Comparison of ENCODE assay signal across 8 cellular contexts in genomic region chr1:54474500-54475235, GRCh38.
DNase-seq lines count a peak whose midpoint lies in the region; ATAC-seq and TF ChIP-seq lines count a peak whose summit lies in the region.

No MANE protein-coding gene starts in this region.

- H3K9me3 ChIP-seq in lower lobe of right lung (no peaks in the 10 kb centered on the region), tibial artery (no peaks in the 10 kb centered on the region), PC-9 (ENCODE audit: insufficient read depth, low read depth) (no peaks in the 10 kb centered on the region)

- DNase-seq in activated CD4-positive, alpha-beta T cell treated with anti-CD3 and anti-CD28 coated beads for 36 hours, result peak; percentile 57
- DNase-seq in activated CD4-positive, alpha-beta T cell treated with anti-CD3 and anti-CD28 coated beads for 1 hour, result no peak
- DNase-seq in activated naive CD8-positive, alpha-beta T cell treated with anti-CD3 and anti-CD28 coated beads, Interleukin-2, amount 10 ng/mL, durations not matched to agents 7 days and 5 days, result peak; percentile 63
- no peak for DNase-seq in lower lobe of right lung
- DNase-seq in tibial artery, result no peak
- no peak for DNase-seq in PC-9
- no peak for DNase-seq in brain microvascular endothelial cell
- no peak for DNase-seq in dedifferentiated amniotic fluid mesenchymal stem cell (ENCODE audit: extremely low spot score)

- intact Hi-C loops in activated CD4-positive, alpha-beta T cell treated with anti-CD3 and anti-CD28 coated beads for 36 hours (cut with DNase I, micrococcal nuclease), result no loop called here
- intact Hi-C loops in lower lobe of right lung (cut with DNase I) (no loop called here), tibial artery (cut with DNase I; ENCODE audit: low total_unique reads) (no loop called here), PC-9 (cut with micrococcal nuclease; ENCODE audit: unreplicated experiment) (no loop called here)

- ATAC-seq in activated CD4-positive, alpha-beta T cell treated with anti-CD3 and anti-CD28 coated beads for 36 hours, result peak; percentile 59
- peak; percentile 59 for ATAC-seq in activated naive CD8-positive, alpha-beta T cell treated with anti-CD3 and anti-CD28 coated beads, Interleukin-2, amount 10 ng/mL, durations not matched to agents 7 days and 5 days (ENCODE audit: low read depth)
- ATAC-seq in lower lobe of right lung, result peak; percentile 53 to 56

- H3K4me2 ChIP-seq in PC-9, result no peak overlapping the region

- H4K20me1 ChIP-seq in PC-9 (ENCODE audit: insufficient read depth), result no peaks in the 10 kb centered on the region

- H3K4me3 ChIP-seq in lower lobe of right lung, result peak overlapping the region; percentile 35
- peak overlapping the region; percentile 16 to 49 for H3K4me3 ChIP-seq in tibial artery
- H3K4me3 ChIP-seq in PC-9, result no peak overlapping the region
- H3K4me3 ChIP-seq in brain microvascular endothelial cell (ENCODE audit: low read depth, low read length), result no peak overlapping the region

- H3K36me3 ChIP-seq in lower lobe of right lung, result no peaks in the 10 kb centered on the region
- H3K36me3 ChIP-seq in tibial artery, result no peaks in the 10 kb centered on the region
- H3K36me3 ChIP-seq in PC-9 (ENCODE audit: low read depth), result no peaks in the 10 kb centered on the region
- H3K36me3 ChIP-seq in brain microvascular endothelial cell (replicated peaks), result no peaks in the 10 kb centered on the region

- no peaks in the 10 kb centered on the region for H3K79me2 ChIP-seq in PC-9 (ENCODE audit: low read depth)

- H3K27me3 ChIP-seq in lower lobe of right lung (ENCODE audit: low read depth), result peaks cover 27% of the 10 kb centered on the region
- peaks cover 0 to 32% of the 10 kb centered on the region in 2 donors for H3K27me3 ChIP-seq in tibial artery
- H3K27me3 ChIP-seq in PC-9 (ENCODE audit: insufficient read depth, low read depth), result 0 out of 2 replicates have a peak, but pooled peaks cover 3% of the 10 kb centered on the region
- peaks cover 24% of the 10 kb centered on the region for H3K27me3 ChIP-seq in brain microvascular endothelial cell (replicated peaks)

- in situ Hi-C loops in brain microvascular endothelial cell (cut with HindIII; ENCODE audit: low pct_ligation_motif_present, low sequenced_read_pairs), result loop anchor here (25.0 kb wide), 1 partner anchor 187 kb away; no protein-coding TSS in a partner anchor

- H3K4me1 Mint-ChIP-seq in activated CD4-positive, alpha-beta T cell treated with anti-CD3 and anti-CD28 coated beads for 36 hours, result peaks cover 44% of the 10 kb centered on the region
- peaks cover 41% of the 10 kb centered on the region for H3K4me1 Mint-ChIP-seq in activated naive CD8-positive, alpha-beta T cell treated with anti-CD3 and anti-CD28 coated beads, Interleukin-2, amount 10 ng/mL, durations not matched to agents 7 days and 5 days

- TF ChIP-seq CTCF in lower lobe of right lung (IDR thresholded peaks at IDR 0.05) (no peak), tibial artery (IDR thresholded peaks at IDR 0.05) (no peak), PC-9 (conservative IDR thresholded peaks at IDR 0.05) (no peak), brain microvascular endothelial cell (IDR thresholded peaks at IDR 0.05; ENCODE audit: low read depth, low read length, missing control alignments) (no peak)

- H3K4me1 ChIP-seq in lower lobe of right lung (peaks cover 12% of the 10 kb centered on the region), tibial artery (peaks cover 0 to 18% (median 18%) of the 10 kb centered on the region in 4 donors), PC-9 (replicated peaks; ENCODE audit: insufficient read depth) (no peaks in the 10 kb centered on the region)

- POLR2A ChIA-PET in activated CD4-positive, alpha-beta T cell treated with anti-CD3 and anti-CD28 coated beads for 36 hours (lab: Charles Lee), result no interaction called here
- POLR2A ChIA-PET in activated naive CD8-positive, alpha-beta T cell treated with anti-CD3 and anti-CD28 coated beads, Interleukin-2, amount 10 ng/mL, durations not matched to agents 7 days and 5 days (lab: Charles Lee), result interaction anchor here (0.6 to 3.5 kb wide), 2 partner anchors 13 to 71 kb away, joined by 3 to 24 read pairs; no protein-coding TSS in a partner anchor
- POLR2A ChIA-PET in PC-9 (lab: Charles Lee; ENCODE audit: unreplicated experiment), result no interaction called here

- H3K9me2 ChIP-seq in PC-9 (ENCODE audit: insufficient read depth), result no peaks in the 10 kb centered on the region

- H3K9me3 Mint-ChIP-seq in activated CD4-positive, alpha-beta T cell treated with anti-CD3 and anti-CD28 coated beads for 36 hours (ENCODE audit: low read depth), result no peaks in the 10 kb centered on the region
- H3K9me3 Mint-ChIP-seq in activated naive CD8-positive, alpha-beta T cell treated with anti-CD3 and anti-CD28 coated beads, Interleukin-2, amount 10 ng/mL, durations not matched to agents 7 days and 5 days, result no peaks in the 10 kb centered on the region

- CTCF ChIA-PET in activated CD4-positive, alpha-beta T cell treated with anti-CD3 and anti-CD28 coated beads for 36 hours (lab: Charles Lee), result interaction anchor here (0.6 kb wide), 1 partner anchor 273 kb away, joined by 3 read pairs; no protein-coding TSS in a partner anchor
- CTCF ChIA-PET in PC-9 (lab: Charles Lee), result no interaction called here

- H2AFZ ChIP-seq in PC-9, result no peak overlapping the region

- H3K27me3 Mint-ChIP-seq in activated CD4-positive, alpha-beta T cell treated with anti-CD3 and anti-CD28 coated beads for 36 hours, result peaks cover 8% of the 10 kb centered on the region
- H3K27me3 Mint-ChIP-seq in activated naive CD8-positive, alpha-beta T cell treated with anti-CD3 and anti-CD28 coated beads, Interleukin-2, amount 10 ng/mL, durations not matched to agents 7 days and 5 days, result peaks cover 15% of the 10 kb centered on the region

- H3K36me3 Mint-ChIP-seq in activated CD4-positive, alpha-beta T cell treated with anti-CD3 and anti-CD28 coated beads for 36 hours (ENCODE audit: low read depth), result no peaks in the 10 kb centered on the region
- peaks cover 3% of the 10 kb centered on the region for H3K36me3 Mint-ChIP-seq in activated naive CD8-positive, alpha-beta T cell treated with anti-CD3 and anti-CD28 coated beads, Interleukin-2, amount 10 ng/mL, durations not matched to agents 7 days and 5 days

- H3F3A ChIP-seq in PC-9 (ENCODE audit: insufficient read depth, low read depth), result no peaks in the 10 kb centered on the region

- H3K4me3 Mint-ChIP-seq in activated CD4-positive, alpha-beta T cell treated with anti-CD3 and anti-CD28 coated beads for 36 hours, result peak overlapping the region; percentile 54
- H3K4me3 Mint-ChIP-seq in activated naive CD8-positive, alpha-beta T cell treated with anti-CD3 and anti-CD28 coated beads, Interleukin-2, amount 10 ng/mL, durations not matched to agents 7 days and 5 days, result peak overlapping the region; percentile 77

- peak overlapping the region; percentile 35 for H3K27ac Mint-ChIP-seq in activated CD4-positive, alpha-beta T cell treated with anti-CD3 and anti-CD28 coated beads for 36 hours
- H3K27ac Mint-ChIP-seq in activated naive CD8-positive, alpha-beta T cell treated with anti-CD3 and anti-CD28 coated beads, Interleukin-2, amount 10 ng/mL, durations not matched to agents 7 days and 5 days, result peak overlapping the region; percentile 69

- H3K27ac ChIP-seq in lower lobe of right lung (no peak overlapping the region), tibial artery (no peak overlapping the region), PC-9 (no peak overlapping the region), brain microvascular endothelial cell (no peak overlapping the region)

- BruUV-seq in PC-9 (replicated peaks; lab: Mats Ljungman, UMichigan), result no TSS peak

Comparison
In these comparisons a context has a peak if more than half of its experiments do, and no peak if none do; other contexts are left out.
1. DNase-seq: peak in activated CD4-positive, alpha-beta T cell treated with anti-CD3 and anti-CD28 coated beads for 36 hours (single experiment) and activated naive CD8-positive, alpha-beta T cell treated with anti-CD3 and anti-CD28 coated beads, Interleukin-2, amount 10 ng/mL, durations not matched to agents 7 days and 5 days (single experiment); none in activated CD4-positive, alpha-beta T cell treated with anti-CD3 and anti-CD28 coated beads for 1 hour (single experiment), lower lobe of right lung (single experiment), tibial artery (0 of 2), PC-9 (0 of 2), brain microvascular endothelial cell (single experiment) and dedifferentiated amniotic fluid mesenchymal stem cell (single experiment).
2. H3K4me3 ChIP-seq: peak in lower lobe of right lung (single experiment) and tibial artery (2 of 2); none in PC-9 (single experiment) and brain microvascular endothelial cell (single experiment).
3. Peak in every context shown above with its lines, with median percentiles within 50 percentile points of each other: ATAC-seq.